In genomic region chr12:62259311-62259992, GRCh38 we compare ENCODE assay signal across 8 cellular contexts. TPM values are rescaled to one million over a fixed set of nuclear protein-coding genes. Genes with fewer than 3 reads are reported as not detected.
DNase-seq lines count a peak whose midpoint lies in the region; ATAC-seq and TF ChIP-seq lines count a peak whose summit lies in the region.

No MANE protein-coding gene starts in this region.

- H3K36me3 ChIP-seq in breast epithelium (no peaks in the 10 kb centered on the region), thoracic aorta (no peaks in the 10 kb centered on the region)

- ATAC-seq in GM18870 (IDR thresholded peaks at IDR 0.05; ENCODE audit: unreplicated experiment) (peak; percentile 16), HG03103 (IDR thresholded peaks at IDR 0.05; ENCODE audit: low read depth, unreplicated experiment) (peak; percentile 3), left lobe of liver (peak; percentile 37), thoracic aorta (ENCODE audit: insufficient number of reproducible peaks, low FRiP score, low read depth) (peak; percentile 43)

- no peak for TF ChIP-seq POLR2A in breast epithelium (IDR thresholded peaks at IDR 0.05)

- H3K9me3 ChIP-seq in breast epithelium (no peaks in the 10 kb centered on the region), thoracic aorta (no peaks in the 10 kb centered on the region)

- H3K4me1 ChIP-seq in breast epithelium (no peaks in the 10 kb centered on the region), thoracic aorta (ENCODE audit: control insufficient read depth in 1 of 2, low read depth in 2 of 2) (peaks cover 29 to 41% of the 10 kb centered on the region in 2 donors)

- intact Hi-C loops in breast epithelium (cut with DNase I; ENCODE audit: low total_unique reads) = no loop called here

- TF ChIP-seq CTCF in AG09309 (IDR thresholded peaks at IDR 0.05; ENCODE audit: control insufficient read depth, insufficient read depth, low read depth, low read length, missing control alignments) (no peak), breast epithelium (IDR thresholded peaks at IDR 0.05) (no peak), thoracic aorta (IDR thresholded peaks at IDR 0.05) (no peak)

- DNase-seq in AG09309 (ENCODE audit: low read depth) (no peak), NCI-H524 (lab: John Stamatoyannopoulos, UW) (peak; percentile 43 to 77), breast epithelium (ENCODE audit: low spot score in 2 of 2) (no peak), left lobe of liver (ENCODE audit: low spot score) (no peak), thoracic aorta (ENCODE audit: low spot score) (no peak)
- no peak for DNase-seq in NK-92 treated with Interleukin-12 subunit alpha and Interleukin-12 subunit beta, amount 100 ng/mL, for 24 hours (lab: John Stamatoyannopoulos, UW)

- no peaks in the 10 kb centered on the region for H3K27me3 ChIP-seq in breast epithelium
- H3K27me3 ChIP-seq in thoracic aorta (replicated peaks; ENCODE audit: insufficient read depth) = no peaks in the 10 kb centered on the region

- H3K27ac ChIP-seq in breast epithelium = peak overlapping the region; percentile 96 to 98
- H3K27ac ChIP-seq in thoracic aorta = peak overlapping the region; percentile 90 to 95

- H3K4me3 ChIP-seq in AG09309 (ENCODE audit: control insufficient read depth, low read depth, low read length) (peak overlapping the region; percentile 99), breast epithelium (peak overlapping the region; percentile 90 to 100 (median 90)), thoracic aorta (peak overlapping the region; percentile 76)

RNA-seq across cellular contexts. Expression of gene USP15, which starts 0.8 kb away (rescaled TPM):
- total RNA-seq in breast epithelium (100 to 1,000 TPM in 2 of 3 donors, 10 to 100 TPM in 1; 65.9 to 234 (median 110) TPM), left lobe of liver (37.0 TPM), thoracic aorta (100 to 1,000 TPM in 1 of 2 donors, 10 to 100 TPM in 1; 39.5 to 128 TPM)

Comparison
In these comparisons a context has a peak if more than half of its experiments do, and no peak if none do; other contexts are left out.
1. DNase-seq: peak in NCI-H524 (2 of 2); none in AG09309 (single experiment), breast epithelium (0 of 2), left lobe of liver (single experiment), thoracic aorta (single experiment) and NK-92 treated with Interleukin-12 subunit alpha and Interleukin-12 subunit beta, amount 100 ng/mL, for 24 hours (single experiment).
2. Peak in every context shown above with its lines, with median percentiles within 50 percentile points of each other: H3K4me3 ChIP-seq and ATAC-seq.